In genomic region chr10:125691160-125691981, GRCh38 we compare ENCODE assay signal across 14 cellular contexts. TPM values are rescaled to one million over a fixed set of nuclear protein-coding genes. Genes with fewer than 3 reads are reported as not detected.
DNase-seq lines count a peak whose midpoint lies in the region; ATAC-seq lines count a peak whose summit lies in the region.
"Had no signal": no experiment of that assay in that cellular context is flagged by ENCODE, and none has a peak within 500 bp of the region (broad histone marks: within the 10 kb centered on the region; RNA-seq: fewer than 3 reads in every experiment).

No MANE protein-coding gene starts in this region.

- H3K36me3 ChIP-seq in aorta (ENCODE audit: control insufficient read depth in 1 of 2, insufficient read depth in 2 of 2, low read length in 1 of 2) = no peaks in the 10 kb centered on the region

- intact Hi-C loops in aorta (cut with DNase I) = no loop called here

- ATAC-seq in HG03097 (IDR thresholded peaks at IDR 0.05; ENCODE audit: low FRiP score, unreplicated experiment) (peak; percentile 88), aorta (ENCODE audit: low FRiP score) (no peak), GM19397 (IDR thresholded peaks at IDR 0.05; ENCODE audit: unreplicated experiment) (no peak)
- ATAC-seq: CD8-positive, alpha-beta T cell; left lobe of liver had no signal

- DNase-seq in COLO668 (lab: John Stamatoyannopoulos, UW; ENCODE audit: unreplicated experiment) = peak; percentile 43
- DNase-seq in amniotic stem cell (lab: John Stamatoyannopoulos, UW) = peak; percentile 5
- peak; percentile 57 for DNase-seq in left kidney (ENCODE audit: low read depth, low spot score)
- no peak for DNase-seq in stimulated activated naive CD4-positive, alpha-beta T cell treated with Interleukin-2 at 50 U/mL for 16 hours (lab: John Stamatoyannopoulos, UW)
- no peak for DNase-seq in D341Med (ENCODE audit: low spot score)
- no peak for DNase-seq in aorta
- DNase-seq: activated CD4-positive, alpha-beta T cell treated with anti-CD3 and anti-CD28 coated beads for 48 hours; activated effector memory CD4-positive, alpha-beta T cell treated with Interleukin-2 at 50 U/mL for 16 hours; CD8-positive, alpha-beta T cell; MV-4-11 had no signal

- no peaks in the 10 kb centered on the region for H3K4me1 ChIP-seq in aorta (ENCODE audit: control insufficient read depth in 1 of 2, insufficient read depth in 2 of 2, low read length in 2 of 2)

- WGBS in aorta, 2 donors = 84% methylated on average over 19 of the region's 19 CpGs

- H3K27me3 ChIP-seq in aorta (ENCODE audit: control insufficient read depth in 1 of 2, insufficient read depth in 2 of 2, low read length in 1 of 2) = no peaks in the 10 kb centered on the region

- no peaks in the 10 kb centered on the region for H3K9me3 ChIP-seq in aorta (ENCODE audit: control insufficient read depth, low read length)

- no peak overlapping the region for H3K27ac ChIP-seq in aorta (ENCODE audit: low read depth in 1 of 2, low read length in 2 of 2)

- no peak overlapping the region for H3K4me3 ChIP-seq in aorta (ENCODE audit: low read length in 2 of 2)

RNA-seq across cellular contexts. Expression of gene TEX36, which starts 8.4 kb away (rescaled TPM):
- not detected for total RNA-seq in aorta
- not detected for polyA plus RNA-seq in aorta
- total RNA-seq: CD8-positive, alpha-beta T cell; fibroblast of villous mesenchyme; left lobe of liver had no signal

RNA-seq across cellular contexts. Expression of gene EDRF1, which starts 28.1 kb away (rescaled TPM):
- 10 to 100 TPM; 22.3 to 27.8 TPM for total RNA-seq in aorta
- 10 to 100 TPM in 1 of 2 donors, 1 to 10 TPM in 1; 7.5 to 23.6 TPM for polyA plus RNA-seq in aorta

Comparison
In these comparisons a context has a peak if more than half of its experiments do, and no peak if none do; other contexts are left out.
1. DNase-seq: peak in COLO668 (single experiment), amniotic stem cell (single experiment) and left kidney (single experiment); none in stimulated activated naive CD4-positive, alpha-beta T cell treated with Interleukin-2 at 50 U/mL for 16 hours (single experiment), D341Med (single experiment) and aorta (0 of 2).